In genomic region chr12:109771746-109772621, GRCh38 we compare ENCODE assay signal across 14 cellular contexts. TPM values are rescaled to one million over a fixed set of nuclear protein-coding genes. Genes with fewer than 3 reads are reported as not detected.
A peak's percentile ranks its signal among the peaks of the same experiment; 100 is the strongest.
DNase-seq lines count a peak whose midpoint lies in the region; ATAC-seq, FAIRE-seq and TF ChIP-seq lines count a peak whose summit lies in the region.
"Had no signal": no experiment of that assay in that cellular context is flagged by ENCODE, and none has a peak within 500 bp of the region (broad histone marks: within the 10 kb centered on the region; RNA-seq: fewer than 3 reads in every experiment).

No MANE protein-coding gene starts in this region.

- H3K4me1 Mint-ChIP-seq in activated naive CD4-positive, alpha-beta T cell treated with anti-CD3 and anti-CD28 coated beads, Interleukin-2, amount 10 ng/mL, durations not matched to agents 7 days and 5 days, result peaks cover 5% of the 10 kb centered on the region
- H3K4me1 Mint-ChIP-seq in stimulated activated naive CD8-positive, alpha-beta T cell treated with anti-CD3 and anti-CD28 coated beads, Interleukin-15, amount 100 ng/mL, for 72 hours, result peaks cover 16% of the 10 kb centered on the region
- H3K4me1 Mint-ChIP-seq: T-helper 17 cell had no signal

- ATAC-seq in foreskin keratinocyte, result no peak
- ATAC-seq in stimulated activated naive CD8-positive, alpha-beta T cell treated with anti-CD3 and anti-CD28 coated beads, Interleukin-15, amount 100 ng/mL, for 72 hours, result peak; percentile 31
- ATAC-seq: T-helper 17 cell had no signal

- H3K4me3 Mint-ChIP-seq in activated naive CD4-positive, alpha-beta T cell treated with anti-CD3 and anti-CD28 coated beads, Interleukin-2, amount 10 ng/mL, durations not matched to agents 7 days and 5 days, result no peak overlapping the region
- H3K4me3 Mint-ChIP-seq in stimulated activated naive CD8-positive, alpha-beta T cell treated with anti-CD3 and anti-CD28 coated beads, Interleukin-15, amount 100 ng/mL, for 72 hours, result no peak overlapping the region
- H3K4me3 Mint-ChIP-seq: B cell; dendritic cell treated with granulocyte-macrophage colony-stimulating factor and Interleukin-4, amounts not matched to agents 40 ng/mL and 50 ng/mL, for 4 days; T-helper 17 cell had no signal

- no peak overlapping the region for H3K27ac Mint-ChIP-seq in activated naive CD4-positive, alpha-beta T cell treated with anti-CD3 and anti-CD28 coated beads, Interleukin-2, amount 10 ng/mL, durations not matched to agents 7 days and 5 days
- peak overlapping the region; percentile 29 to 59 for H3K27ac Mint-ChIP-seq in stimulated activated naive CD8-positive, alpha-beta T cell treated with anti-CD3 and anti-CD28 coated beads, Interleukin-15, amount 100 ng/mL, for 72 hours
- H3K27ac Mint-ChIP-seq: B cell; dendritic cell treated with granulocyte-macrophage colony-stimulating factor and Interleukin-4, amounts not matched to agents 40 ng/mL and 50 ng/mL, for 4 days; T-helper 17 cell had no signal

- H3K36me3 Mint-ChIP-seq in activated naive CD4-positive, alpha-beta T cell treated with anti-CD3 and anti-CD28 coated beads, Interleukin-2, amount 10 ng/mL, durations not matched to agents 7 days and 5 days, result no peaks in the 10 kb centered on the region

- H3K27ac ChIP-seq in OCI-LY3 (ENCODE audit: low read length) (no peak overlapping the region), foreskin keratinocyte (no peak overlapping the region), vagina (no peak overlapping the region)

- no peak for FAIRE-seq in RCC 7860 (lab: Jason Lieb, UNC)

- H3K79me2 ChIP-seq in OCI-LY3 (ENCODE audit: low read length), result peaks cover 17% of the 10 kb centered on the region

- no peaks in the 10 kb centered on the region for H3K9me3 Mint-ChIP-seq in activated naive CD4-positive, alpha-beta T cell treated with anti-CD3 and anti-CD28 coated beads, Interleukin-2, amount 10 ng/mL, durations not matched to agents 7 days and 5 days
- H3K9me3 Mint-ChIP-seq in stimulated activated naive CD8-positive, alpha-beta T cell treated with anti-CD3 and anti-CD28 coated beads, Interleukin-15, amount 100 ng/mL, for 72 hours, result no peaks in the 10 kb centered on the region
- H3K9me3 Mint-ChIP-seq: dendritic cell treated with granulocyte-macrophage colony-stimulating factor and Interleukin-4, amounts not matched to agents 40 ng/mL and 50 ng/mL, for 4 days had no signal

- H3K4me3 ChIP-seq in OCI-LY3 (ENCODE audit: low read length) (peak overlapping the region; percentile 84), vagina (no peak overlapping the region)

- H2AFZ ChIP-seq in OCI-LY3 (ENCODE audit: low read depth, low read length), result no peak overlapping the region

- TF ChIP-seq CTCF in OCI-LY3 (IDR thresholded peaks at IDR 0.05; ENCODE audit: low read depth, low read length) (peak; percentile 45), foreskin keratinocyte (conservative IDR thresholded peaks at IDR 0.05) (peak; percentile 33), vagina (IDR thresholded peaks at IDR 0.05) (no peak)

- no peaks in the 10 kb centered on the region for H3K36me3 ChIP-seq in OCI-LY3 (replicated peaks; ENCODE audit: low read depth, low read length)
- H3K36me3 ChIP-seq in vagina, result no peaks in the 10 kb centered on the region

- peak; percentile 5 for DNase-seq in activated naive CD4-positive, alpha-beta T cell treated with anti-CD3 and anti-CD28 coated beads, Interleukin-2, amount 10 ng/mL, durations not matched to agents 7 days and 5 days
- DNase-seq in activated naive CD4-positive, alpha-beta T cell treated with anti-CD3 and anti-CD28 coated beads, Interleukin-2, amount 50 U/mL, for 16 hours, result no peak
- DNase-seq in foreskin keratinocyte (no peak), RCC 7860 (ENCODE audit: low spot score) (no peak), cortex of kidney (lab: John Stamatoyannopoulos, UW) (no peak), vagina (ENCODE audit: extremely low spot score in 2 of 2) (no peak)
- DNase-seq in stimulated activated naive CD8-positive, alpha-beta T cell treated with anti-CD3 and anti-CD28 coated beads, Interleukin-15, amount 100 ng/mL, for 72 hours, result no peak
- DNase-seq: activated CD4-positive, alpha-beta T cell treated with anti-CD3 and anti-CD28 coated beads, Interleukin-2, amount 50 U/mL, for 4 hours; DMS79; stimulated activated CD4-positive, alpha-beta T cell treated with anti-CD3 and anti-CD28 coated beads, Interleukin-2, amount 100 ng/mL, for 24 hours had no signal

- H3K27me3 Mint-ChIP-seq in activated naive CD4-positive, alpha-beta T cell treated with anti-CD3 and anti-CD28 coated beads, Interleukin-2, amount 10 ng/mL, durations not matched to agents 7 days and 5 days, result peaks cover 27% of the 10 kb centered on the region
- H3K27me3 Mint-ChIP-seq in stimulated activated naive CD8-positive, alpha-beta T cell treated with anti-CD3 and anti-CD28 coated beads, Interleukin-15, amount 100 ng/mL, for 72 hours, result peaks cover 9% of the 10 kb centered on the region
- H3K27me3 Mint-ChIP-seq: B cell had no signal

- CTCF ChIA-PET in activated naive CD4-positive, alpha-beta T cell treated with anti-CD3 and anti-CD28 coated beads, Interleukin-2, amount 10 ng/mL, durations not matched to agents 7 days and 5 days (lab: Charles Lee), result interaction anchor here (1.0 to 5.0 kb wide), 2 partner anchors 174 to 344 kb away, joined by 3 to 42 read pairs; no protein-coding TSS in a partner anchor

- H3K9me3 ChIP-seq in OCI-LY3 (ENCODE audit: insufficient read depth, low read length) (no peaks in the 10 kb centered on the region), vagina (no peaks in the 10 kb centered on the region)

- H3K27me3 ChIP-seq in OCI-LY3 (ENCODE audit: low read depth, low read length) (no peaks in the 10 kb centered on the region), foreskin keratinocyte (no peaks in the 10 kb centered on the region), vagina (no peaks in the 10 kb centered on the region)

- H3K4me1 ChIP-seq in OCI-LY3 (ENCODE audit: low read length) (peaks cover 19% of the 10 kb centered on the region), foreskin keratinocyte (peaks cover 4% of the 10 kb centered on the region), vagina (no peaks in the 10 kb centered on the region)

- no peak for TF ChIP-seq POLR2A in vagina (IDR thresholded peaks at IDR 0.05)

- intact Hi-C loops in vagina (cut with DNase I), result loop anchor here (10.0 kb wide), 1 partner anchor 247 kb away; no protein-coding TSS in a partner anchor

- peak overlapping the region; percentile 83 for H3K4me2 ChIP-seq in OCI-LY3 (ENCODE audit: low read length)

- H4K20me1 ChIP-seq in OCI-LY3 (ENCODE audit: insufficient read depth, low read length), result no peaks in the 10 kb centered on the region

- H3K9ac ChIP-seq in OCI-LY3 (ENCODE audit: low read length), result peak overlapping the region; percentile 45; the same call in 1 of the 2 replicates

RNA-seq across cellular contexts. Expression of gene FAM222A, which starts 58.4 kb away (rescaled TPM):
- 0.31 and 0.53 TPM in 2 replicates for total RNA-seq in foreskin keratinocyte
- polyA plus RNA-seq in foreskin keratinocyte, result 0.37 and 0.39 TPM in 2 replicates
- total RNA-seq in vagina, result 1.5 TPM

Comparison
In these comparisons a context has a peak if more than half of its experiments do, and no peak if none do; other contexts are left out.
1. CTCF ChIP-seq: peak in OCI-LY3 (single experiment) and foreskin keratinocyte (single experiment); none in vagina (0 of 3).